In the genomic region with DNA sequence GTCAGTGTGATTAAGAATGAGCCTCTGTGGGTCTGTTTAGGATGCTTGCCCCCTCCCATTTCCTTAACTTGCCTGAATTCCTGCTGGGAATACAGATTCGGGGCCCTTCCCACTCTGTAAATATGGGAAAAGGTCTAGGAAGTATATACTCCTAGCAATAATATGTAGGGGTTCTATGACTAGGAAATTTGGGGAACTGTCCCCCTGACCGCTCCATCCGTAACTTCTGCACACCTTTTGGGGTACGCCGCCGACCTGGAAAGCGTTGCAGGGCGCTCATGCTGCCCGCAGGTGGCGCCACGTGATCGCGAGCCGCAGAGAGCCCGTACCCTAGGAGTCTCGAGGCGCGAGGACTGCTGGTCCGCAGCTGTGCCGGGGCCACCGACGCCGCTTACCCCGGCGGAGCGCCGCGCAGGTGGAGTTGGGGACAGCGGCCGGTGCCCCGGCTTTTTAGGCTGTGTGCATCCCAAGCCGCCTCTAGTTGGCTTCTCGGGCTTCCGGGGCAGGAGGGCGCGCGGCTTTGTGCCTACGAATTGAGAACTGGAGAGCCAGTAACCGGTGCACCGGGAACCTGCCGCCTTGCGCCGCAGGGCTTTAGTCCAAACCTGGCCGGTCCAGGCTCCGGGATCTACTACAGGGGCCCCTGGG, we compare ENCODE assay signal across 8 cellular contexts. TPM values are rescaled to one million over a fixed set of nuclear protein-coding genes. Genes with fewer than 3 reads are reported as not detected.
DNase-seq lines count a peak whose midpoint lies in the region; ATAC-seq and TF ChIP-seq lines count a peak whose summit lies in the region.

No MANE protein-coding gene starts in this region.

- DNase-seq in A673 (ENCODE audit: low spot score) = peak; percentile 82
- DNase-seq in NCI-H460 (ENCODE audit: extremely low read depth, low read depth) = peak; percentile 67
- peak; percentile 87 for DNase-seq in activated CD8-positive, alpha-beta T cell treated with anti-CD3 and anti-CD28 coated beads for 36 hours
- peak; percentile 86 for DNase-seq in medulla oblongata (ENCODE audit: extremely low spot score)
- peak; percentile 42 to 74 (median 68) for DNase-seq in stimulated activated CD4-positive, alpha-beta T cell treated with anti-CD3 and anti-CD28 coated beads, TNF-alpha, amount 100 ng/mL, for 1 hour (ENCODE audit: low read depth in 3 of 3, low spot score in 1 of 3)

- H3K4me1 Mint-ChIP-seq in activated CD8-positive, alpha-beta T cell treated with anti-CD3 and anti-CD28 coated beads for 36 hours (ENCODE audit: low read depth) = peaks cover 44% of the 10 kb centered on the region

- POLR2A ChIA-PET in A673 (lab: Charles Lee; ENCODE audit: low non-redundant PET) = interaction anchor here (0.6 kb wide), 1 partner anchor 155 kb away, joined by 3 read pairs; no protein-coding TSS in a partner anchor
- POLR2A ChIA-PET in activated CD8-positive, alpha-beta T cell treated with anti-CD3 and anti-CD28 coated beads for 36 hours (lab: Charles Lee) = interaction anchor here (0.9 to 2.2 kb wide), 5 partner anchors 9 to 162 kb away, joined by 3 to 11 read pairs (median 4); no protein-coding TSS in a partner anchor

- H3K27me3 Mint-ChIP-seq in activated CD8-positive, alpha-beta T cell treated with anti-CD3 and anti-CD28 coated beads for 36 hours = peaks cover 12% of the 10 kb centered on the region

- H3K27ac ChIP-seq in A673 (ENCODE audit: low read depth, low read length, poor library complexity, severe bottlenecking) = peak overlapping the region; percentile 70
- H3K27ac ChIP-seq in ectodermal cell (ENCODE audit: insufficient read depth, low read depth, low read length, poor library complexity, severe bottlenecking) = peak overlapping the region; percentile 89

- no TSS peak for BruUV-seq in A673 (replicated peaks; lab: Mats Ljungman, UMichigan)

- H3K9me3 ChIP-seq in A673 (ENCODE audit: low read depth, low read length, poor library complexity, severe bottlenecking) = no peaks in the 10 kb centered on the region
- no peaks in the 10 kb centered on the region for H3K9me3 ChIP-seq in ectodermal cell (ENCODE audit: control insufficient read depth, low read length)

- TF ChIP-seq CTCF in A673 (conservative IDR thresholded peaks at IDR 0.05; ENCODE audit: low read depth, low read length) = peak; percentile 98
- peak; percentile 99 for TF ChIP-seq CTCF in activated CD8-positive, alpha-beta T cell treated with anti-CD3 and anti-CD28 coated beads for 36 hours (IDR thresholded peaks at IDR 0.05)

- peaks cover 19% of the 10 kb centered on the region for H3K4me1 ChIP-seq in A673 (ENCODE audit: insufficient read depth, low read length, poor library complexity, severe bottlenecking)
- H3K4me1 ChIP-seq in ectodermal cell (ENCODE audit: control insufficient read depth, insufficient read depth, low read length) = no peaks in the 10 kb centered on the region

- peak overlapping the region; percentile 86 for H3K4me3 Mint-ChIP-seq in activated CD8-positive, alpha-beta T cell treated with anti-CD3 and anti-CD28 coated beads for 36 hours

- ATAC-seq in GM18517 (IDR thresholded peaks at IDR 0.05; ENCODE audit: unreplicated experiment) = peak; percentile 26
- peak; percentile 36 for ATAC-seq in HG03066 (IDR thresholded peaks at IDR 0.05; ENCODE audit: low read depth, unreplicated experiment)
- peak; percentile 53 for ATAC-seq in activated CD8-positive, alpha-beta T cell treated with anti-CD3 and anti-CD28 coated beads for 36 hours

- WGBS in ectodermal cell, 2 experiments = 0 to 1% methylated on average over 45 of the region's 45 CpGs

- H3K4me3 ChIP-seq in A673 (ENCODE audit: low read depth, low read length, poor library complexity, severe bottlenecking) (peak overlapping the region; percentile 98), ectodermal cell (ENCODE audit: insufficient read depth, low read depth, low read length) (peak overlapping the region; percentile 83)

- CTCF ChIA-PET in A673 (lab: Charles Lee) = interaction anchor here (0.6 to 1.5 kb wide), 10 partner anchors 48 to 573 kb away, joined by 3 to 22 read pairs (median 4); a partner anchor contains a TSS
- CTCF ChIA-PET in activated CD8-positive, alpha-beta T cell treated with anti-CD3 and anti-CD28 coated beads for 36 hours (lab: Charles Lee) = interaction anchor here (0.6 to 7.6 kb wide), 52 partner anchors 8 to 417 kb away, joined by 3 to 144 read pairs (median 4); a partner anchor contains a TSS

- no peaks in the 10 kb centered on the region for H3K9me3 Mint-ChIP-seq in activated CD8-positive, alpha-beta T cell treated with anti-CD3 and anti-CD28 coated beads for 36 hours

- H3K27me3 ChIP-seq in A673 (replicated peaks; ENCODE audit: insufficient read depth, low read depth, low read length, poor library complexity) (no peaks in the 10 kb centered on the region), ectodermal cell (ENCODE audit: control insufficient read depth, insufficient read depth, low read length, poor library complexity, severe bottlenecking) (peaks cover 21% of the 10 kb centered on the region)

- H3K36me3 ChIP-seq in A673 (ENCODE audit: insufficient read depth, low read length, poor library complexity, severe bottlenecking) (no peaks in the 10 kb centered on the region), ectodermal cell (ENCODE audit: control insufficient read depth, insufficient read depth, low read length) (no peaks in the 10 kb centered on the region)

- intact Hi-C loops in A673 (cut with micrococcal nuclease; ENCODE audit: unreplicated experiment) = loop anchor here (1.0 to 5.0 kb wide), 3 partner anchors 152 to 565 kb away; no protein-coding TSS in a partner anchor
- intact Hi-C loops in activated CD8-positive, alpha-beta T cell treated with anti-CD3 and anti-CD28 coated beads for 36 hours (cut with micrococcal nuclease) = loop anchor here (1.0 to 10.0 kb wide), 2 partner anchors 152 to 327 kb away; a partner anchor contains a TSS

- H3K27ac Mint-ChIP-seq in activated CD8-positive, alpha-beta T cell treated with anti-CD3 and anti-CD28 coated beads for 36 hours = peak overlapping the region; percentile 93

- H3K36me3 Mint-ChIP-seq in activated CD8-positive, alpha-beta T cell treated with anti-CD3 and anti-CD28 coated beads for 36 hours (ENCODE audit: low read depth) = no peaks in the 10 kb centered on the region

RNA-seq across cellular contexts. Expression of a gene that starts 0.7 kb away (rescaled TPM):
- 4.8 and 5.6 TPM in 2 replicates for total RNA-seq in A673 (2021)
- 4.2 and 4.9 TPM in 2 replicates for total RNA-seq in NCI-H460 (2014; rRNA removed; shearing (Covaris generic))
- polyA plus RNA-seq in NCI-H460 (2014; cell fraction: nucleus; rRNA removed) = 1.3 and 2.4 TPM in 2 replicates
- total RNA-seq in activated CD8-positive, alpha-beta T cell treated with anti-CD3 and anti-CD28 coated beads for 36 hours = 1 to 10 TPM; 5.1 to 5.2 TPM
- 20.1 TPM for polyA plus RNA-seq in ectodermal cell (2013, experiment 1 of 4)
- polyA plus RNA-seq in ectodermal cell (2013, experiment 2 of 4) = 20.3 TPM
- polyA plus RNA-seq in ectodermal cell (2013, experiment 3 of 4) = 13.7 TPM
- polyA plus RNA-seq in ectodermal cell (2013, experiment 4 of 4) = 17.4 TPM

RNA-seq across cellular contexts. Expression of a gene that starts 48.2 kb away (rescaled TPM):
- total RNA-seq in A673 (2021) = 4.8 and 5.2 TPM in 2 replicates
- 2.3 and 2.5 TPM in 2 replicates for total RNA-seq in NCI-H460 (2014; rRNA removed; shearing (Covaris generic))
- polyA plus RNA-seq in NCI-H460 (2014; cell fraction: nucleus; rRNA removed) = 3.8 and 8.6 TPM in 2 replicates
- total RNA-seq in activated CD8-positive, alpha-beta T cell treated with anti-CD3 and anti-CD28 coated beads for 36 hours = 1 to 10 TPM in 1 of 2 experiments, not detected in 1; 1.4 TPM
- polyA plus RNA-seq in ectodermal cell (2013, experiment 1 of 4) = 25.5 TPM
- polyA plus RNA-seq in ectodermal cell (2013, experiment 2 of 4) = 27.7 TPM
- polyA plus RNA-seq in ectodermal cell (2013, experiment 3 of 4) = 18.9 TPM
- 18.6 TPM for polyA plus RNA-seq in ectodermal cell (2013, experiment 4 of 4)

Comparison
In these comparisons a context has a peak if more than half of its experiments do, and no peak if none do; other contexts are left out.
1. Peak in every context shown above with its lines: DNase-seq, ATAC-seq, H3K4me3 ChIP-seq and H3K27ac ChIP-seq.